ENCODE assay signal across 15 cellular contexts in the genomic region with DNA sequence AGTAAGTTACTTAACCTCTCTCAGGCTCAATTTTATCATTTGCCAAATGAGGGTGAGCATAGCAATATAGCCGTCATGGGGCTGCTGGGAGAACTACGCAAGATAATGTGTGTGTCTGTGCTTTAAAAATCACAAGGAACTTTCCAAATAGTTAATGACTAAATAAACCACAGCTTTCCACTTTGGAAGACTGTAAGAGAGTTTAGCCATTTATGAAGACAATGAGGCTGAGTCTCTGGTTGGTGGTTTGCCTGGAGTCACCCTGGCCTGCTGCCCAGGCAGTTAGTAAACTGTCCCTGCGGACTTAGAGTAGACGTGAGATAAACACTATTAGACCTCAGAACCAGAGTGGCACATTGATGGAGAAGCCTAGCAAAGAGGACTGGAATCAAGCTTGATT.
DNase-seq lines count a peak whose midpoint lies in the region; ATAC-seq and TF ChIP-seq lines count a peak whose summit lies in the region.
"Had no signal": no experiment of that assay in that cellular context is flagged by ENCODE, and none has a peak within 500 bp of the region (broad histone marks: within the 10 kb centered on the region; RNA-seq: fewer than 3 reads in every experiment).

No MANE protein-coding gene starts in this region.

- H4K20me1 ChIP-seq in SK-N-SH (ENCODE audit: insufficient read depth), result no peaks in the 10 kb centered on the region

- TF ChIP-seq RAD21 in SK-N-SH (IDR thresholded peaks at IDR 0.05; ENCODE audit: low read length), result no peak

- no peak for TF ChIP-seq EP300 in SK-N-SH (IDR thresholded peaks at IDR 0.05; ENCODE audit: borderline replicate concordance in 1 of 2, low read depth in 1 of 2, low read length in 1 of 2)

- no peak for TF ChIP-seq CTCF in foreskin fibroblast (IDR thresholded peaks at IDR 0.05; ENCODE audit: low read depth, low read length)
- no peak for TF ChIP-seq CTCF in SK-N-SH (IDR thresholded peaks at IDR 0.05)

- CTCF ChIA-PET in SK-N-SH (lab: Yijun Ruan, JAX), result interaction anchor here (0.6 kb wide), 1 partner anchor 135 kb away, joined by 3 read pairs; no protein-coding TSS in a partner anchor

- no peaks in the 10 kb centered on the region for H3K9me3 ChIP-seq in SK-N-SH

- H3K4me1 Mint-ChIP-seq in stimulated activated effector memory CD8-positive, alpha-beta T cell treated with anti-CD3 and anti-CD28 coated beads, Interleukin-12 subunit alpha, Interleukin-12 subunit beta, amount 100 ng/mL, for 72 hours, result no peaks in the 10 kb centered on the region
- H3K4me1 Mint-ChIP-seq: naive thymus-derived CD8-positive, alpha-beta T cell; T-cell had no signal

- no peaks in the 10 kb centered on the region for H3K27me3 ChIP-seq in SK-N-SH (ENCODE audit: insufficient read depth)

- no peak overlapping the region for H3K27ac ChIP-seq in SK-N-SH (ENCODE audit: low read depth in 2 of 2, low read length in 1 of 2)

- no peak overlapping the region for H2AFZ ChIP-seq in SK-N-SH (ENCODE audit: low read depth)

- no peaks in the 10 kb centered on the region; a peak in 1 of 4 replicates for H3K4me1 ChIP-seq in SK-N-SH (ENCODE audit: control insufficient read depth in 1 of 2, insufficient read depth in 2 of 2, low read depth in 1 of 2, low read length in 1 of 2)

- no peak overlapping the region for H3K4me2 ChIP-seq in SK-N-SH

- H3K9me2 ChIP-seq in SK-N-SH, result no peaks in the 10 kb centered on the region

- H3K36me3 ChIP-seq in SK-N-SH (replicated peaks in 1 of 2; ENCODE audit: control insufficient read depth in 1 of 2, insufficient read depth in 2 of 2, low read length in 1 of 2), result no peaks in the 10 kb centered on the region

- no peaks in the 10 kb centered on the region for H3F3A ChIP-seq in SK-N-SH (replicated peaks; ENCODE audit: insufficient read depth)

- 42% methylated on average over 4 of the region's 4 CpGs for WGBS in SK-N-SH (ENCODE audit: low lambda C conversion rate)

- in situ Hi-C loops in SK-MEL-5 (cut with HindIII; ENCODE audit: low pct_unique_long_range_greater_than_20kb, low sequenced_read_pairs), result no loop called here

- no peak overlapping the region for H3K4me3 Mint-ChIP-seq in stimulated activated effector memory CD8-positive, alpha-beta T cell treated with anti-CD3 and anti-CD28 coated beads, Interleukin-12 subunit alpha, Interleukin-12 subunit beta, amount 100 ng/mL, for 72 hours
- H3K4me3 Mint-ChIP-seq: CD8-positive, alpha-beta T cell; naive thymus-derived CD8-positive, alpha-beta T cell; T-cell had no signal

- H3K9me3 Mint-ChIP-seq in stimulated activated effector memory CD8-positive, alpha-beta T cell treated with anti-CD3 and anti-CD28 coated beads, Interleukin-12 subunit alpha, Interleukin-12 subunit beta, amount 100 ng/mL, for 72 hours, result peaks cover 7% of the 10 kb centered on the region
- H3K9me3 Mint-ChIP-seq: CD8-positive, alpha-beta T cell had no signal

- H3K27ac Mint-ChIP-seq in stimulated activated effector memory CD8-positive, alpha-beta T cell treated with anti-CD3 and anti-CD28 coated beads, Interleukin-12 subunit alpha, Interleukin-12 subunit beta, amount 100 ng/mL, for 72 hours, result no peak overlapping the region
- H3K27ac Mint-ChIP-seq: CD8-positive, alpha-beta T cell; naive thymus-derived CD8-positive, alpha-beta T cell; T-cell had no signal

- DNase-seq in DMS79 treated with DMSO at 0.1 percent for 48 hours (lab: John Stamatoyannopoulos, UW), result peak; percentile 78
- DNase-seq in SK-MEL-5 (ENCODE audit: low read depth, low spot score), result peak; percentile 48
- DNase-seq in foreskin fibroblast, result peak; percentile 62 to 91
- DNase-seq in posterior vena cava (ENCODE audit: low spot score), result peak; percentile 92
- DNase-seq in SK-N-SH, result no peak
- DNase-seq in NCI-H146 treated with DMSO at 0.1 percent for 48 hours (lab: John Stamatoyannopoulos, UW; ENCODE audit: unreplicated experiment), result no peak
- DNase-seq in stimulated activated effector memory CD8-positive, alpha-beta T cell treated with anti-CD3 and anti-CD28 coated beads, Interleukin-12 subunit alpha, Interleukin-12 subunit beta, amount 100 ng/mL, for 72 hours (ENCODE audit: low spot score in 2 of 2), result no peak
- DNase-seq: CD8-positive, alpha-beta T cell; cerebellar nuclear complex; Karpas-422; naive thymus-derived CD8-positive, alpha-beta T cell; NCI-H748 treated with DMSO at 0.1 percent for 48 hours; stimulated activated CD4-positive, alpha-beta T cell treated with anti-CD3 and anti-CD28 coated beads, Interleukin-4, amount 100 ng/mL, for 1 hour; T-cell had no signal

- ATAC-seq in HG03565 (IDR thresholded peaks at IDR 0.05; ENCODE audit: unreplicated experiment), result no peak
- ATAC-seq in stimulated activated effector memory CD8-positive, alpha-beta T cell treated with anti-CD3 and anti-CD28 coated beads, Interleukin-12 subunit alpha, Interleukin-12 subunit beta, amount 100 ng/mL, for 72 hours, result no peak
- ATAC-seq: CD8-positive, alpha-beta T cell; naive thymus-derived CD8-positive, alpha-beta T cell; T-cell had no signal

- POLR2A ChIA-PET in SK-N-SH (lab: Yijun Ruan, JAX), result no interaction called here

- H3K36me3 Mint-ChIP-seq in stimulated activated effector memory CD8-positive, alpha-beta T cell treated with anti-CD3 and anti-CD28 coated beads, Interleukin-12 subunit alpha, Interleukin-12 subunit beta, amount 100 ng/mL, for 72 hours, result no peaks in the 10 kb centered on the region
- H3K36me3 Mint-ChIP-seq: CD8-positive, alpha-beta T cell; naive thymus-derived CD8-positive, alpha-beta T cell; T-cell had no signal

- H3K79me2 ChIP-seq in SK-N-SH (ENCODE audit: insufficient read depth), result no peaks in the 10 kb centered on the region

- intact Hi-C loops in posterior vena cava (cut with DNase I), result no loop called here

- H3K9ac ChIP-seq in SK-N-SH, result no peak overlapping the region

- H3K4me3 ChIP-seq in foreskin fibroblast (ENCODE audit: low read depth in 1 of 2, low read length in 2 of 2) (no peak overlapping the region), SK-N-SH (ENCODE audit: low read depth in 2 of 2, low read length in 1 of 2) (no peak overlapping the region)

TF ChIP-seq in SK-N-SH, 30 proteins besides CTCF, POLR2A, EP300 and RAD21:
- TF ChIP-seq, protein P1, sequence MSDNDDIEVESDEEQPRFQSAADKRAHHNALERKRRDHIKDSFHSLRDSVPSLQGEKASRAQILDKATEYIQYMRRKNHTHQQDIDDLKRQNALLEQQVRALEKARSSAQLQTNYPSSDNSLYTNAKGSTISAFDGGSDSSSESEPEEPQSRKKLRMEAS (IDR thresholded peaks at IDR 0.05; ENCODE audit: low read depth), result no peak
- TF ChIP-seq MXI1 (IDR thresholded peaks at IDR 0.05; ENCODE audit: low read depth, low read length) (no peak), GABPA (IDR thresholded peaks at IDR 0.05; ENCODE audit: low read depth) (no peak), SMC3 (IDR thresholded peaks at IDR 0.05; ENCODE audit: low read depth, low read length) (no peak), POLR2AphosphoS5 (IDR thresholded peaks at IDR 0.05; ENCODE audit: low read depth, low read length) (no peak), TEAD4 (IDR thresholded peaks at IDR 0.05; ENCODE audit: borderline replicate concordance, insufficient read depth) (no peak), CHD2 (IDR thresholded peaks at IDR 0.05; ENCODE audit: low read length, partially characterized antibody) (no peak), FOXM1 (IDR thresholded peaks at IDR 0.05; ENCODE audit: low read depth) (no peak), MEF2A (IDR thresholded peaks at IDR 0.05; ENCODE audit: borderline replicate concordance, low read depth) (no peak), EZH2phosphoT487 (IDR thresholded peaks at IDR 0.05; ENCODE audit: borderline replicate concordance, low read depth) (no peak), GATA2 (CRISPR knock-in tag; IDR thresholded peaks at IDR 0.05) (no peak), RCOR1 (IDR thresholded peaks at IDR 0.05; ENCODE audit: low read length) (no peak)

Comparison
In these comparisons a context has a peak if more than half of its experiments do, and no peak if none do; other contexts are left out.
1. DNase-seq: peak in DMS79 treated with DMSO at 0.1 percent for 48 hours (single experiment), SK-MEL-5 (single experiment), foreskin fibroblast (2 of 2) and posterior vena cava (single experiment); none in SK-N-SH (single experiment), NCI-H146 treated with DMSO at 0.1 percent for 48 hours (single experiment) and stimulated activated effector memory CD8-positive, alpha-beta T cell treated with anti-CD3 and anti-CD28 coated beads, Interleukin-12 subunit alpha, Interleukin-12 subunit beta, amount 100 ng/mL, for 72 hours (0 of 2).